In the genomic region with DNA sequence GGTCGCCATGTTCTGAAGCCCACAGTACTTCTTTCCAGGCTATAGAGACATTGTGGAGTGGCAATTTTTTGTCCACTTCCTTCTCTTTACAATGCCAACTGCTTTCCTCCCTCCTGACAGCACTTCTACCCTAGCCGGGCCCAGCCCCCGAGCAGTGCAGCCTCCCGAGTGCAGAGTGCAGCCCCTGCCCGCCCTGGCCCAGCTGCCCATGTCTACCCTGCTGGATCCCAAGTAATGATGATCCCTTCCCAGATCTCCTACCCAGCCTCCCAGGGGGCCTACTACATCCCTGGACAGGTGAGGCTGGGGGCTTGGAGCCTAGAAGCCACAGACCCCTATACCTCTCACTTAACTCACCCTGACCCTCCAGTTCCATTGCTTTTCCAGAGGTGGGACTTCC, we compare ENCODE assay signal across 11 cellular contexts. TPM values are rescaled to one million over a fixed set of nuclear protein-coding genes. Genes with fewer than 3 reads are reported as not detected.
DNase-seq lines count a peak whose midpoint lies in the region; TF ChIP-seq lines count a peak whose summit lies in the region.
"Had no signal": no experiment of that assay in that cellular context is flagged by ENCODE, and none has a peak within 500 bp of the region (broad histone marks: within the 10 kb centered on the region; RNA-seq: fewer than 3 reads in every experiment).

No MANE protein-coding gene starts in this region.

- no peak for DNase-seq in CD4-positive, alpha-beta memory T cell
- DNase-seq in neural progenitor cell (ENCODE audit: low spot score) (no peak), hepatic stellate cell (ENCODE audit: low spot score) (no peak), caudate nucleus (lab: John Stamatoyannopoulos, UW) (no peak), cerebellar nuclear complex (lab: John Stamatoyannopoulos, UW) (no peak), DMS153 treated with DMSO at 0.1 percent for 48 hours (lab: John Stamatoyannopoulos, UW; ENCODE audit: unreplicated experiment) (no peak)
- DNase-seq: NCI-H1105, ovary had no signal

- H4K20me1 ChIP-seq in OCI-LY3 (ENCODE audit: insufficient read depth, low read length): peaks cover 65% of the 10 kb centered on the region
- H4K20me1 ChIP-seq in neural progenitor cell (ENCODE audit: low read depth): peaks cover 67% of the 10 kb centered on the region

- no peaks in the 10 kb centered on the region for H3K27me3 Mint-ChIP-seq in CD4-positive, alpha-beta memory T cell
- no peaks in the 10 kb centered on the region for H3K27me3 Mint-ChIP-seq in dendritic cell treated with granulocyte-macrophage colony-stimulating factor and Interleukin-4, amounts not matched to agents 40 ng/mL and 50 ng/mL, for 4 days
- H3K27me3 Mint-ChIP-seq in neural progenitor cell (ENCODE audit: insufficient read depth, low read depth): peaks cover 5% of the 10 kb centered on the region

- H3K4me3 ChIP-seq in CD4-positive, alpha-beta memory T cell (ENCODE audit: low read length in 2 of 2): no peak overlapping the region
- H3K4me3 ChIP-seq in OCI-LY3 (ENCODE audit: low read length) (no peak overlapping the region), neural progenitor cell (no peak overlapping the region)
- H3K4me3 ChIP-seq: ovary had no signal

- H3K4me3 Mint-ChIP-seq in CD4-positive, alpha-beta memory T cell: peak overlapping the region in 6 of 8 donors; percentile 8 to 89 (median 50)
- peak overlapping the region; percentile 80 for H3K4me3 Mint-ChIP-seq in dendritic cell treated with granulocyte-macrophage colony-stimulating factor and Interleukin-4, amounts not matched to agents 40 ng/mL and 50 ng/mL, for 4 days
- H3K4me3 Mint-ChIP-seq in neural progenitor cell: peak overlapping the region; percentile 32

- H3K9ac ChIP-seq in OCI-LY3 (ENCODE audit: low read length): no peak overlapping the region
- no peak overlapping the region for H3K9ac ChIP-seq in neural progenitor cell

- intact Hi-C loops in CD4-positive, alpha-beta memory T cell (cut with micrococcal nuclease): no loop called here
- intact Hi-C loops in dendritic cell treated with granulocyte-macrophage colony-stimulating factor and Interleukin-4, amounts not matched to agents 40 ng/mL and 50 ng/mL, for 4 days (cut with micrococcal nuclease): no loop called here

- H3K27me3 ChIP-seq in CD4-positive, alpha-beta memory T cell (ENCODE audit: insufficient read depth, low read length): no peaks in the 10 kb centered on the region
- no peaks in the 10 kb centered on the region for H3K27me3 ChIP-seq in OCI-LY3 (ENCODE audit: low read depth, low read length)
- no peaks in the 10 kb centered on the region for H3K27me3 ChIP-seq in neural progenitor cell
- H3K27me3 ChIP-seq: ovary had no signal

- H3K4me2 ChIP-seq in OCI-LY3 (ENCODE audit: low read length): peak overlapping the region; percentile 88; the same call in 1 of the 2 replicates
- peak overlapping the region; percentile 96 for H3K4me2 ChIP-seq in neural progenitor cell

- peaks cover 25 to 42% (median 31%) of the 10 kb centered on the region in 4 donors for H3K4me1 Mint-ChIP-seq in CD4-positive, alpha-beta memory T cell
- H3K4me1 Mint-ChIP-seq in dendritic cell treated with granulocyte-macrophage colony-stimulating factor and Interleukin-4, amounts not matched to agents 40 ng/mL and 50 ng/mL, for 4 days (ENCODE audit: low read depth): peaks cover 63% of the 10 kb centered on the region
- peaks cover 19% of the 10 kb centered on the region for H3K4me1 Mint-ChIP-seq in neural progenitor cell

- no peaks in the 10 kb centered on the region for H3K9me3 Mint-ChIP-seq in CD4-positive, alpha-beta memory T cell
- no peaks in the 10 kb centered on the region for H3K9me3 Mint-ChIP-seq in dendritic cell treated with granulocyte-macrophage colony-stimulating factor and Interleukin-4, amounts not matched to agents 40 ng/mL and 50 ng/mL, for 4 days
- no peaks in the 10 kb centered on the region for H3K9me3 Mint-ChIP-seq in neural progenitor cell

- no peaks in the 10 kb centered on the region for H3K9me3 ChIP-seq in CD4-positive, alpha-beta memory T cell (ENCODE audit: control insufficient read depth in 1 of 2, low read length in 2 of 2)
- H3K9me3 ChIP-seq in OCI-LY3 (ENCODE audit: insufficient read depth, low read length) (no peaks in the 10 kb centered on the region), neural progenitor cell (ENCODE audit: low read depth) (no peaks in the 10 kb centered on the region)
- H3K9me3 ChIP-seq: ovary had no signal

- POLR2A ChIA-PET in CD4-positive, alpha-beta memory T cell (lab: Charles Lee; ENCODE audit: partially characterized antibody): interaction anchor here (0.8 to 3.9 kb wide), 2 partner anchors 9 to 45 kb away, joined by 4 to 19 read pairs; no protein-coding TSS in a partner anchor

- peaks cover 29 to 53% of the 10 kb centered on the region in 2 donors for H3K36me3 Mint-ChIP-seq in CD4-positive, alpha-beta memory T cell
- peaks cover 63% of the 10 kb centered on the region for H3K36me3 Mint-ChIP-seq in dendritic cell treated with granulocyte-macrophage colony-stimulating factor and Interleukin-4, amounts not matched to agents 40 ng/mL and 50 ng/mL, for 4 days (ENCODE audit: low read depth)
- H3K36me3 Mint-ChIP-seq in neural progenitor cell: peaks cover 33% of the 10 kb centered on the region

- H3K4me1 ChIP-seq in CD4-positive, alpha-beta memory T cell (ENCODE audit: insufficient read depth, low read length): peaks cover 37% of the 10 kb centered on the region
- peaks cover 19% of the 10 kb centered on the region for H3K4me1 ChIP-seq in OCI-LY3 (ENCODE audit: low read length)
- peaks cover 13% of the 10 kb centered on the region for H3K4me1 ChIP-seq in neural progenitor cell

- H2AFZ ChIP-seq in OCI-LY3 (ENCODE audit: low read depth, low read length): no peak overlapping the region
- no peak overlapping the region for H2AFZ ChIP-seq in neural progenitor cell (replicated peaks)

- CTCF ChIA-PET in CD4-positive, alpha-beta memory T cell (lab: Charles Lee; ENCODE audit: partially characterized antibody): no interaction called here

- peaks cover 39% of the 10 kb centered on the region for H3K36me3 ChIP-seq in CD4-positive, alpha-beta memory T cell (ENCODE audit: insufficient read depth, low read length)
- H3K36me3 ChIP-seq in OCI-LY3 (replicated peaks; ENCODE audit: low read depth, low read length): peaks cover 56% of the 10 kb centered on the region
- no peaks in the 10 kb centered on the region for H3K36me3 ChIP-seq in neural progenitor cell

- H3K27ac Mint-ChIP-seq in CD4-positive, alpha-beta memory T cell: peak overlapping the region; percentile 42 to 97 (median 94)
- H3K27ac Mint-ChIP-seq in dendritic cell treated with granulocyte-macrophage colony-stimulating factor and Interleukin-4, amounts not matched to agents 40 ng/mL and 50 ng/mL, for 4 days: peak overlapping the region; percentile 72
- no peak overlapping the region for H3K27ac Mint-ChIP-seq in neural progenitor cell

- TF ChIP-seq CTCF in OCI-LY3 (IDR thresholded peaks at IDR 0.05; ENCODE audit: low read depth, low read length) (no peak), neural progenitor cell (IDR thresholded peaks at IDR 0.05) (no peak)

- H3F3A ChIP-seq in neural progenitor cell (ENCODE audit: low read depth): peaks cover 8% of the 10 kb centered on the region

- peaks cover 74% of the 10 kb centered on the region for H3K79me2 ChIP-seq in OCI-LY3 (ENCODE audit: low read length)
- peaks cover 67% of the 10 kb centered on the region for H3K79me2 ChIP-seq in neural progenitor cell (ENCODE audit: low read depth)

- H3K27ac ChIP-seq in CD4-positive, alpha-beta memory T cell (ENCODE audit: low read depth, low read length): peak overlapping the region; percentile 92
- H3K27ac ChIP-seq in OCI-LY3 (ENCODE audit: low read length) (no peak overlapping the region), neural progenitor cell (no peak overlapping the region), caudate nucleus (ENCODE audit: low read depth, low read length) (no peak overlapping the region)
- H3K27ac ChIP-seq: ovary had no signal

RNA-seq across cellular contexts. Expression of gene EIF4G1, which starts 2.8 kb away (rescaled TPM):
- 100 to 1,000 TPM; 236 to 246 TPM for total RNA-seq in CD4-positive, alpha-beta memory T cell
- 10 to 100 TPM in 1 of 2 donors, 1 to 10 TPM in 1; 3.6 to 51.1 TPM for polyA plus RNA-seq in CD4-positive, alpha-beta memory T cell
- 137 and 207 TPM in 2 replicates for total RNA-seq in neural progenitor cell (ENCODE audit: low replicate concordance)

RNA-seq across cellular contexts. Expression of gene PSMD2, which starts 18.2 kb away (rescaled TPM):
- 100 to 1,000 TPM; 148 to 154 TPM for total RNA-seq in CD4-positive, alpha-beta memory T cell
- 100 to 1,000 TPM; 195 to 298 TPM for polyA plus RNA-seq in CD4-positive, alpha-beta memory T cell
- 234 and 476 TPM in 2 replicates for total RNA-seq in neural progenitor cell (ENCODE audit: low replicate concordance)

RNA-seq across cellular contexts. Expression of gene FAM131A, which starts 20.2 kb away (rescaled TPM):
- 1 to 10 TPM; 9.0 to 10.0 TPM for total RNA-seq in CD4-positive, alpha-beta memory T cell
- polyA plus RNA-seq in CD4-positive, alpha-beta memory T cell: 1 to 10 TPM; 1.1 to 1.6 TPM
- total RNA-seq in neural progenitor cell (ENCODE audit: low replicate concordance): 17.2 and 37.7 TPM in 2 replicates

RNA-seq across cellular contexts. Expression of gene ECE2, which starts 41.4 kb away (rescaled TPM):
- total RNA-seq in CD4-positive, alpha-beta memory T cell: not detected
- polyA plus RNA-seq in CD4-positive, alpha-beta memory T cell: not detected
- total RNA-seq in neural progenitor cell (ENCODE audit: low replicate concordance): 0.15 TPM in 1 of 2 replicates, not detected in the other
- total RNA-seq: esophagus mucosa, ovary had no signal

RNA-seq across cellular contexts. Expression of gene CLCN2, which starts 44.2 kb away (rescaled TPM):
- 1 to 10 TPM; 3.8 to 5.4 TPM for total RNA-seq in CD4-positive, alpha-beta memory T cell
- polyA plus RNA-seq in CD4-positive, alpha-beta memory T cell: under 1 TPM; 0.24 to 0.29 TPM
- 16.5 and 38.2 TPM in 2 replicates for total RNA-seq in neural progenitor cell (ENCODE audit: low replicate concordance)
